ENCODE assay signal across 1 cellular context in the genomic region with DNA sequence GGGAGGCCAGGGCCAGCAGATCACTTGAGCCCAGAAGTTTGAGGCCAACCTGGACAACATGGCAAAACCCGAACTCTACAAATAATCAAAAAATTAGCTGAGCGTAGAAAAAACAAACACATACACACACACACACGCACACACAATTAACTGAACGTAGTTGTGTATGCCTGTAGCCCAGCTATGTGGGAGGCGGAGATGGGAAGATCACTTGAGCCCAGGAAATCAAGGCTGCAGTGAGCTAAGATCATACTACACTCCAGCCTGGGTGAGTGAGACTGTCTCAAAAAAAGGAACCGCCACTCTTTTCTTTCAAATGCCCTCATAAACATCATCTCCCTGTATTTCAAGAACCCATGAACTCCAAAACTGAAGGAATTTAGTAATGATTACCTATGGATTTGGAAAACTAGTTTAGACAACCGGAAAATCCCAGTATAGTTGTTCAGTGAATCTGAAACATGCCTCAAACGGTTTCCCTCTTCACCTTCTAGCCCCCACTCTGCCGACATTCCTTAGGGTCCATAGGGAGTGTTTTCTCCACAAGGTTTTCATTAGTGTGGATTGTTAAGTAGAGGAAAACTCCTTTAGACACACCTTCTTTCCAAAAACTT.
TF ChIP-seq lines count a peak whose summit lies in the region.

No MANE protein-coding gene starts in this region.

TF ChIP-seq in K562, 482 proteins besides CTCF, POLR2A, EP300 and RAD21 (continued from another document and continues in another):
- TF ChIP-seq RREB1 (CRISPR knock-in tag; IDR thresholded peaks at IDR 0.05), result no peak
- TF ChIP-seq HBP1 (CRISPR knock-in tag; IDR thresholded peaks at IDR 0.05), result peak; percentile 99
- TF ChIP-seq ZNF263 (CRISPR knock-in tag; IDR thresholded peaks at IDR 0.05; ENCODE audit: borderline replicate concordance), result no peak
- TF ChIP-seq RFX5 (IDR thresholded peaks at IDR 0.05; ENCODE audit: low read depth, low read length), result no peak
- no peak for TF ChIP-seq E2F5 (CRISPR knock-in tag; IDR thresholded peaks at IDR 0.05)
- no peak for TF ChIP-seq RNF2 (IDR thresholded peaks at IDR 0.05)
- TF ChIP-seq EZH2 (IDR thresholded peaks at IDR 0.05; ENCODE audit: borderline replicate concordance, low read depth, low read length), result no peak
- TF ChIP-seq ZKSCAN8 (CRISPR knock-in tag; IDR thresholded peaks at IDR 0.05), result no peak; the same call in 1 of the 2 replicates
- no peak for TF ChIP-seq NFE2 (IDR thresholded peaks at IDR 0.05; ENCODE audit: low read depth)
- TF ChIP-seq SMARCC2 (IDR thresholded peaks at IDR 0.05; ENCODE audit: low read depth), result no peak
- peak; percentile 81 for TF ChIP-seq PHTF2 (CRISPR knock-in tag; IDR thresholded peaks at IDR 0.05)
- no peak for TF ChIP-seq SNAPC5 (CRISPR knock-in tag; IDR thresholded peaks at IDR 0.05)
- TF ChIP-seq ATF1 (CRISPR knock-in tag; IDR thresholded peaks at IDR 0.05), result no peak
- no peak for TF ChIP-seq ATF1 (tag; IDR thresholded peaks at IDR 0.05)
- no peak; the same call in 1 of the 2 replicates for TF ChIP-seq STAT5A (IDR thresholded peaks at IDR 0.05; ENCODE audit: borderline replicate concordance, low read length)
- no peak for TF ChIP-seq SMC3 (conservative IDR thresholded peaks at IDR 0.05; ENCODE audit: insufficient read depth, low read depth, low read length)
- TF ChIP-seq, protein P1, sequence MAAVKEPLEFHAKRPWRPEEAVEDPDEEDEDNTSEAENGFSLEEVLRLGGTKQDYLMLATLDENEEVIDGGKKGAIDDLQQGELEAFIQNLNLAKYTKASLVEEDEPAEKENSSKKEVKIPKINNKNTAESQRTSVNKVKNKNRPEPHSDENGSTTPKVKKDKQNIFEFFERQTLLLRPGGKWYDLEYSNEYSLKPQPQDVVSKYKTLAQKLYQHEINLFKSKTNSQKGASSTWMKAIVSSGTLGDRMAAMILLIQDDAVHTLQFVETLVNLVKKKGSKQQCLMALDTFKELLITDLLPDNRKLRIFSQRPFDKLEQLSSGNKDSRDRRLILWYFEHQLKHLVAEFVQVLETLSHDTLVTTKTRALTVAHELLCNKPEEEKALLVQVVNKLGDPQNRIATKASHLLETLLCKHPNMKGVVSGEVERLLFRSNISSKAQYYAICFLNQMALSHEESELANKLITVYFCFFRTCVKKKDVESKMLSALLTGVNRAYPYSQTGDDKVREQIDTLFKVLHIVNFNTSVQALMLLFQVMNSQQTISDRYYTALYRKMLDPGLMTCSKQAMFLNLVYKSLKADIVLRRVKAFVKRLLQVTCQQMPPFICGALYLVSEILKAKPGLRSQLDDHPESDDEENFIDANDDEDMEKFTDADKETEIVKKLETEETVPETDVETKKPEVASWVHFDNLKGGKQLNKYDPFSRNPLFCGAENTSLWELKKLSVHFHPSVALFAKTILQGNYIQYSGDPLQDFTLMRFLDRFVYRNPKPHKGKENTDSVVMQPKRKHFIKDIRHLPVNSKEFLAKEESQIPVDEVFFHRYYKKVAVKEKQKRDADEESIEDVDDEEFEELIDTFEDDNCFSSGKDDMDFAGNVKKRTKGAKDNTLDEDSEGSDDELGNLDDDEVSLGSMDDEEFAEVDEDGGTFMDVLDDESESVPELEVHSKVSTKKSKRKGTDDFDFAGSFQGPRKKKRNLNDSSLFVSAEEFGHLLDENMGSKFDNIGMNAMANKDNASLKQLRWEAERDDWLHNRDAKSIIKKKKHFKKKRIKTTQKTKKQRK (IDR thresholded peaks at IDR 0.05; ENCODE audit: borderline replicate concordance, low read depth, low read length), result no peak
- no peak for TF ChIP-seq CCAR2 (IDR thresholded peaks at IDR 0.05; ENCODE audit: low read depth, low read length)
- TF ChIP-seq FOXM1 (IDR thresholded peaks at IDR 0.05; ENCODE audit: low read depth), result no peak
- TF ChIP-seq FOXM1 (CRISPR knock-in tag; IDR thresholded peaks at IDR 0.05; ENCODE audit: low read depth), result no peak
- TF ChIP-seq FOXP1 (CRISPR knock-in tag; IDR thresholded peaks at IDR 0.05), result no peak
- TF ChIP-seq, protein P2, sequence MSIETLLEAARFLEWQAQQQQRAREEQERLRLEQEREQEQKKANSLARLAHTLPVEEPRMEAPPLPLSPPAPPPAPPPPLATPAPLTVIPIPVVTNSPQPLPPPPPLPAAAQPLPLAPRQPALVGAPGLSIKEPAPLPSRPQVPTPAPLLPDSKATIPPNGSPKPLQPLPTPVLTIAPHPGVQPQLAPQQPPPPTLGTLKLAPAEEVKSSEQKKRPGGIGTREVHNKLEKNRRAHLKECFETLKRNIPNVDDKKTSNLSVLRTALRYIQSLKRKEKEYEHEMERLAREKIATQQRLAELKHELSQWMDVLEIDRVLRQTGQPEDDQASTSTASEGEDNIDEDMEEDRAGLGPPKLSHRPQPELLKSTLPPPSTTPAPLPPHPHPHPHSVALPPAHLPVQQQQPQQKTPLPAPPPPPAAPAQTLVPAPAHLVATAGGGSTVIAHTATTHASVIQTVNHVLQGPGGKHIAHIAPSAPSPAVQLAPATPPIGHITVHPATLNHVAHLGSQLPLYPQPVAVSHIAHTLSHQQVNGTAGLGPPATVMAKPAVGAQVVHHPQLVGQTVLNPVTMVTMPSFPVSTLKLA (conservative IDR thresholded peaks at IDR 0.05), result 0 out of 4 replicates have a peak, but pooled peaks of 1 of the 2 experiments have one; percentile 16
- TF ChIP-seq TARDBP (IDR thresholded peaks at IDR 0.05), result peak; percentile 21; the same call in 1 of the 2 replicates
- no peak for TF ChIP-seq CBFA2T3 (IDR thresholded peaks at IDR 0.05)
- no peak for TF ChIP-seq HOMEZ (CRISPR knock-in tag; IDR thresholded peaks at IDR 0.05)
- TF ChIP-seq RBM34 (IDR thresholded peaks at IDR 0.05; ENCODE audit: borderline replicate concordance, insufficient read depth, low read length), result no peak
- TF ChIP-seq, protein P3, sequence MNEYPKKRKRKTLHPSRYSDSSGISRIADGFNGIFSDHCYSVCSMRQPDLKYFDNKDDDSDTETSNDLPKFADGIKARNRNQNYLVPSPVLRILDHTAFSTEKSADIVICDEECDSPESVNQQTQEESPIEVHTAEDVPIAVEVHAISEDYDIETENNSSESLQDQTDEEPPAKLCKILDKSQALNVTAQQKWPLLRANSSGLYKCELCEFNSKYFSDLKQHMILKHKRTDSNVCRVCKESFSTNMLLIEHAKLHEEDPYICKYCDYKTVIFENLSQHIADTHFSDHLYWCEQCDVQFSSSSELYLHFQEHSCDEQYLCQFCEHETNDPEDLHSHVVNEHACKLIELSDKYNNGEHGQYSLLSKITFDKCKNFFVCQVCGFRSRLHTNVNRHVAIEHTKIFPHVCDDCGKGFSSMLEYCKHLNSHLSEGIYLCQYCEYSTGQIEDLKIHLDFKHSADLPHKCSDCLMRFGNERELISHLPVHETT (CRISPR knock-in tag; conservative IDR thresholded peaks at IDR 0.05 in 1 of 2, IDR thresholded peaks at IDR 0.05 in 1 of 2), result 0 out of 4 replicates have a peak, but pooled peaks of 1 of the 2 experiments have one; percentile 6
- TF ChIP-seq SNRNP70 (optimal IDR thresholded peaks at IDR 0.05; ENCODE audit: low read depth, low read length), result no peak
- TF ChIP-seq TOE1 (IDR thresholded peaks at IDR 0.05; ENCODE audit: borderline replicate concordance), result no peak; the same call in none of the 2 replicates
- no peak for TF ChIP-seq TOE1 (CRISPR knock-in tag; IDR thresholded peaks at IDR 0.05; ENCODE audit: borderline replicate concordance, low read depth)
- no peak for TF ChIP-seq ZNF584 (CRISPR knock-in tag; IDR thresholded peaks at IDR 0.05; ENCODE audit: low read depth)
- TF ChIP-seq ZBTB34 (CRISPR knock-in tag; IDR thresholded peaks at IDR 0.05), result no peak
- TF ChIP-seq HNRNPH1 (optimal IDR thresholded peaks at IDR 0.05; ENCODE audit: low read depth, low read length), result no peak
- no peak for TF ChIP-seq PCBP1 (IDR thresholded peaks at IDR 0.05; ENCODE audit: low read depth, low read length, poor library complexity, severe bottlenecking)
- no peak for TF ChIP-seq NUFIP1 (IDR thresholded peaks at IDR 0.05; ENCODE audit: partially characterized antibody)
- peak; percentile 59; the same call in 1 of the 2 replicates for TF ChIP-seq PML (IDR thresholded peaks at IDR 0.05; ENCODE audit: low read length)
- no peak for TF ChIP-seq HDAC8 (tag; IDR thresholded peaks at IDR 0.05)
- no peak for TF ChIP-seq MIER1 (IDR thresholded peaks at IDR 0.05; ENCODE audit: low read depth)
- no peak for TF ChIP-seq RBM25 (IDR thresholded peaks at IDR 0.05; ENCODE audit: low read depth, low read length, severe bottlenecking)
